In genomic region chr12:113174461-113175384, GRCh38 we compare ENCODE assay signal across 8 cellular contexts. TPM values are rescaled to one million over a fixed set of nuclear protein-coding genes. Genes with fewer than 3 reads are reported as not detected.
DNase-seq lines count a peak whose midpoint lies in the region; ATAC-seq and TF ChIP-seq lines count a peak whose summit lies in the region.

No MANE protein-coding gene starts in this region.

- 39 to 46% (median 39%) methylated on average over 31 to 32 of the region's 32 CpGs for WGBS in ovary, 3 donors
- WGBS in transverse colon (ENCODE audit: low coverage in 1 of 2), 2 donors = 0 to 55% methylated on average over 2 to 32 of the region's 32 CpGs

- H3K9me3 ChIP-seq in Panc1 (ENCODE audit: control insufficient read depth, insufficient read depth, low read depth, low read length) (no peaks in the 10 kb centered on the region), ovary (peaks cover 0 to 9% of the 10 kb centered on the region in 2 donors), transverse colon (no peaks in the 10 kb centered on the region)

- H3K27ac ChIP-seq in Panc1 (ENCODE audit: low read length) = no peak overlapping the region
- H3K27ac ChIP-seq in ovary = no peak overlapping the region
- no peak overlapping the region for H3K27ac ChIP-seq in transverse colon

- CTCF ChIA-PET in Panc1 (lab: Charles Lee) = interaction anchor here (0.6 to 1.8 kb wide), 3 partner anchors 13 to 767 kb away, joined by 5 to 7 read pairs (median 6); no protein-coding TSS in a partner anchor

- H3K27me3 ChIP-seq in H7 (ENCODE audit: control insufficient read depth, insufficient read depth, low read length) (no peaks in the 10 kb centered on the region), Panc1 (ENCODE audit: control insufficient read depth, insufficient read depth, low read length) (no peaks in the 10 kb centered on the region), ovary (no peaks in the 10 kb centered on the region), transverse colon (no peaks in the 10 kb centered on the region)

- H3K36me3 ChIP-seq in H7 (replicated peaks; ENCODE audit: control insufficient read depth, insufficient read depth, low read length) (peaks cover 61% of the 10 kb centered on the region), Panc1 (ENCODE audit: control insufficient read depth, insufficient read depth, low read length) (peaks cover 25% of the 10 kb centered on the region), ovary (no peaks in the 10 kb centered on the region), transverse colon (peaks cover 0 to 83% (median 36%) of the 10 kb centered on the region in 4 donors)

- DNase-seq in COR-L47 (lab: John Stamatoyannopoulos, UW) (peak; percentile 15), H7 (peak; percentile 96), Panc1 (ENCODE audit: low read depth, low spot score) (no peak), fibroblast of the conjunctiva (ENCODE audit: low read depth) (peak; percentile 40), ovary (peak; percentile 51 to 85 (median 76)), transverse colon (peak; percentile 78)
- DNase-seq in activated T-helper 1 cell treated with anti-CD3 and anti-CD28 coated beads, Interleukin-2, amount 50 U/mL, for 16 hours (ENCODE audit: low read depth in 1 of 2, low spot score in 1 of 2) = peak; percentile 64 to 71

- intact Hi-C loops in Panc1 (cut with micrococcal nuclease; ENCODE audit: unreplicated experiment) = loop anchor here (2.0 kb wide), 1 partner anchor 126 kb away; no protein-coding TSS in a partner anchor
- intact Hi-C loops in ovary (cut with DNase I) = loop anchor here in 2 of 4 donors (5.0 to 10.0 kb wide), 2 partner anchors 122 to 260 kb away; no protein-coding TSS in a partner anchor
- intact Hi-C loops in transverse colon (cut with DNase I; ENCODE audit: low total_unique reads) = no loop called here

- ATAC-seq in Panc1 (peak; percentile 87), HG02852 (IDR thresholded peaks at IDR 0.05; ENCODE audit: unreplicated experiment) (no peak)

- no peaks in the 10 kb centered on the region for H3K4me1 ChIP-seq in Panc1 (ENCODE audit: control insufficient read depth, insufficient read depth, low read length)
- peaks cover 4% of the 10 kb centered on the region for H3K4me1 ChIP-seq in ovary (ENCODE audit: insufficient read depth)
- no peaks in the 10 kb centered on the region for H3K4me1 ChIP-seq in transverse colon

- H3K4me3 ChIP-seq in H7 (ENCODE audit: insufficient read depth, low read depth, low read length) (no peak overlapping the region), Panc1 (ENCODE audit: low read depth in 2 of 2, low read length in 2 of 2) (no peak overlapping the region), ovary (no peak overlapping the region), transverse colon (no peak overlapping the region)

- TF ChIP-seq CTCF in Panc1 (IDR thresholded peaks at IDR 0.05) (peak; percentile 99), ovary (IDR thresholded peaks at IDR 0.05) (peak; percentile 70 to 82 (median 75)), transverse colon (IDR thresholded peaks at IDR 0.05) (peak; percentile 91 to 100 (median 99))

- POLR2A ChIA-PET in Panc1 (lab: Charles Lee) = interaction anchor here (0.6 kb wide), 1 partner anchor 129 kb away, joined by 5 read pairs; no protein-coding TSS in a partner anchor

- no TSS peak for BruUV-seq in Panc1 (replicated peaks; lab: Mats Ljungman, UMichigan)

- TF ChIP-seq POLR2A in ovary (IDR thresholded peaks at IDR 0.05) (no peak), transverse colon (IDR thresholded peaks at IDR 0.05) (no peak)

- in situ Hi-C loops in Panc1 (cut with HindIII; ENCODE audit: low pct_unique_long_range_greater_than_20kb, low sequenced_read_pairs) (loop anchor here (25.0 kb wide), 1 partner anchor 112 kb away; the partner anchor contains the start of gene DTX1), transverse colon (cut with MboI; ENCODE audit: low pct_ligation_motif_present in 1 of 4, low pct_unique_long_range_greater_than_20kb in 1 of 4, low sequenced_read_pairs in 3 of 4) (loop anchor here in 2 of 4 donors (5.0 to 25.0 kb wide), 2 partner anchors 127 to 163 kb away; partner anchors contain the start of gene SLC8B1 (in 1 of the 2))

- TF ChIP-seq EP300 in ovary (IDR thresholded peaks at IDR 0.05) (no peak), transverse colon (IDR thresholded peaks at IDR 0.05; ENCODE audit: low read depth) (no peak)

RNA-seq across cellular contexts. Expression of gene DDX54, which starts 10.6 kb away (rescaled TPM):
- 93.9 and 101 TPM in 2 replicates for total RNA-seq in H7 (2014; rRNA removed; shearing (Covaris generic))
- 101 TPM for total RNA-seq in Panc1 (2021; ENCODE audit: unreplicated experiment)
- polyA plus RNA-seq in Panc1 (2012; ENCODE audit: insufficient read length) = 156 TPM
- 10 to 100 TPM; 54.0 to 77.5 (median 71.4) TPM for total RNA-seq in ovary
- polyA plus RNA-seq in ovary = 10 to 100 TPM; 10.8 to 42.4 TPM
- 10 to 100 TPM; 60.7 to 96.1 (median 72.8) TPM for total RNA-seq in transverse colon

RNA-seq across cellular contexts. Expression of gene RITA1, which starts 10.8 kb away (rescaled TPM):
- 42.3 and 45.9 TPM in 2 replicates for total RNA-seq in H7 (2014; rRNA removed; shearing (Covaris generic))
- total RNA-seq in Panc1 (2021; ENCODE audit: unreplicated experiment) (41.0 TPM), ovary (10 to 100 TPM; 13.6 to 19.4 (median 15.4) TPM), transverse colon (10 to 100 TPM; 17.5 to 41.5 (median 23.8) TPM)
- polyA plus RNA-seq in Panc1 (2012; ENCODE audit: insufficient read length) = 45.7 TPM
- 10 to 100 TPM in 1 of 2 donors, 1 to 10 TPM in 1; 6.8 to 11.0 TPM for polyA plus RNA-seq in ovary

RNA-seq across cellular contexts. Expression of gene CFAP73, which starts 25.2 kb away (rescaled TPM):
- total RNA-seq in H7 (2014; rRNA removed; shearing (Covaris generic)) = 0.33 TPM in 1 of 2 replicates, not detected in the other
- total RNA-seq in Panc1 (2021; ENCODE audit: unreplicated experiment) = 0.10 TPM
- not detected for polyA plus RNA-seq in Panc1 (2012; ENCODE audit: insufficient read length)
- 10 to 100 TPM in 1 of 7 donors, 1 to 10 TPM in 3, under 1 TPM in 1, not detected in 2; 0.72 to 38.3 (median 1.6) TPM for total RNA-seq in ovary
- under 1 TPM in 1 of 2 donors, not detected in 1; 0.15 TPM for polyA plus RNA-seq in ovary
- total RNA-seq in transverse colon = not detected

RNA-seq across cellular contexts. Expression of gene RASAL1, which starts 39.2 kb away (rescaled TPM):
- total RNA-seq in H7 (2014; rRNA removed; shearing (Covaris generic)) = 4.4 and 4.5 TPM in 2 replicates
- total RNA-seq in Panc1 (2021; ENCODE audit: unreplicated experiment) (0.28 TPM), ovary (1 to 10 TPM in 4 of 7 donors, under 1 TPM in 1, not detected in 2; 0.36 to 5.1 (median 1.3) TPM), transverse colon (10 to 100 TPM in 1 of 4 donors, 1 to 10 TPM in 3; 1.9 to 38.2 (median 4.9) TPM)
- polyA plus RNA-seq in Panc1 (2012; ENCODE audit: insufficient read length) = 0.27 TPM
- under 1 TPM; 0.05 to 0.42 TPM for polyA plus RNA-seq in ovary

RNA-seq across cellular contexts. Expression of gene TPCN1, which starts 46.5 kb away (rescaled TPM):
- 19.2 and 20.7 TPM in 2 replicates for total RNA-seq in H7 (2014; rRNA removed; shearing (Covaris generic))
- 75.2 TPM for total RNA-seq in Panc1 (2021; ENCODE audit: unreplicated experiment)
- polyA plus RNA-seq in Panc1 (2012; ENCODE audit: insufficient read length) = 94.6 TPM
- total RNA-seq in ovary = 10 to 100 TPM; 29.8 to 65.6 (median 54.8) TPM
- 10 to 100 TPM; 28.0 to 40.3 TPM for polyA plus RNA-seq in ovary
- total RNA-seq in transverse colon = 1,000 to 10,000 TPM in 1 of 4 donors, 100 to 1,000 TPM in 1, 10 to 100 TPM in 2; 85.1 to 1,315 (median 121) TPM
